In the genomic region with DNA sequence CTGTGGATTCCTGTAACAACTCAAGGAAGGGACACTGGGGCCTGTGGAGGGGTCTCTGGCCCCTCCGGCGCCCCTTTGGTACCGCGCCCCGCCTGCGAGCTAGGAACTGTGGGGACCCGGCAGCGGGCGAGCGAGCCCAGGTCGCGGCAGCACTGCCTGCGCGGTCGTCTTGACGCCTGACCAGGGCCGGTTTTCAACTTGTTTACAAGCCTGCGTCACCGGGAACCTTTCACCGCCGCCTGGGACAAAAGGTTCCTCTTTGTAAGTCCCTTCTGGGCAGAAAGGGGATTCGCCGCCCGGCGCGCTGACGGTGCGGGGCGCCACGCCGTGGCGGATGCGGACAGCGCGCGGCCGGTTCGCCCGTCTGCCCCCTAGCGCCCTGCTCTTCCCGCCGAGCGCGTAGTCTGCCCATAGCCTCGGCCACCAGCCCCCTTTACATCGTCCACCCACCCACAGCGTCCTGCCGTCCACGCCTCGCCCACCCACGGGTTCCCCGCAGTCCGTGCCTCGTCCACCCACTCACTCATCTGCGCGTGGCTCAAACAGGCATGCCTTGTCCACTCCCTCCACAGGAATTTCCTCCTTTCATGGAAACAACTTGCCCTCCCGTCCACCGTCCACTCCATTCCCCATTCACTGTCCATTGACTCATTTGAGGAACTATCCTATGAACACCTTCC, we compare ENCODE assay signal across 8 cellular contexts. TPM values are rescaled to one million over a fixed set of nuclear protein-coding genes. Genes with fewer than 3 reads are reported as not detected.
A peak's percentile ranks its signal among the peaks of the same experiment; 100 is the strongest.
DNase-seq lines count a peak whose midpoint lies in the region; ATAC-seq and TF ChIP-seq lines count a peak whose summit lies in the region.

No MANE protein-coding gene starts in this region.

- H3K27me3 Mint-ChIP-seq in stimulated activated naive B cell treated with anti-CD40 and anti-IgM and Interleukin-4, amounts not matched to agents 10 μg/mL and 1 μg/mL and 100 μg/mL, for 72 hours, result peaks cover 61 to 63% of the 10 kb centered on the region in 2 donors

- H3K4me1 Mint-ChIP-seq in stimulated activated naive B cell treated with anti-CD40 and anti-IgM and Interleukin-4, amounts not matched to agents 10 μg/mL and 1 μg/mL and 100 μg/mL, for 72 hours, result peaks cover 10 to 18% of the 10 kb centered on the region in 2 donors

- DNase-seq in GF-D8 (lab: John Stamatoyannopoulos, UW) (peak; percentile 9), NCI-H226 (peak; percentile 54), esophagus squamous epithelium (lab: John Stamatoyannopoulos, UW) (peak; percentile 32), mucosa of gallbladder (ENCODE audit: low spot score) (peak; percentile 92)
- peak; percentile 66 for DNase-seq in activated CD8-positive, alpha-beta memory T cell treated with anti-CD3 and anti-CD28 coated beads for 24 hours
- DNase-seq in stimulated activated naive B cell treated with anti-CD40 and anti-IgM and Interleukin-4, amounts not matched to agents 10 μg/mL and 1 μg/mL and 100 μg/mL, for 72 hours, result peak; percentile 75

- H3K27ac Mint-ChIP-seq in stimulated activated naive B cell treated with anti-CD40 and anti-IgM and Interleukin-4, amounts not matched to agents 10 μg/mL and 1 μg/mL and 100 μg/mL, for 72 hours, result peak overlapping the region; percentile 74

- peak; percentile 69 for ATAC-seq in HG02798 (IDR thresholded peaks at IDR 0.05; ENCODE audit: poor library complexity, unreplicated experiment)
- ATAC-seq in stimulated activated naive B cell treated with anti-CD40 and anti-IgM and Interleukin-4, amounts not matched to agents 10 μg/mL and 1 μg/mL and 100 μg/mL, for 72 hours (replicated peaks), result peak; percentile 95 to 97
- no peak for ATAC-seq in GM21737 (IDR thresholded peaks at IDR 0.05; ENCODE audit: unreplicated experiment)

- peaks cover 3 to 16% (median 10%) of the 10 kb centered on the region in 3 donors for H3K4me1 ChIP-seq in esophagus squamous epithelium

- H3K27me3 ChIP-seq in esophagus squamous epithelium, result peaks cover 0 to 33% (median 0%) of the 10 kb centered on the region in 4 donors

- H3K4me3 ChIP-seq in esophagus squamous epithelium, result peak overlapping the region; percentile 22 to 64 (median 46)

- peak in 2 of 4 donors; percentile 41 to 64 for TF ChIP-seq POLR2A in esophagus squamous epithelium (IDR thresholded peaks at IDR 0.05)

- intact Hi-C loops in esophagus squamous epithelium (cut with DNase I), result no loop called here

- peak; percentile 89 to 98 (median 92) for TF ChIP-seq CTCF in esophagus squamous epithelium (IDR thresholded peaks at IDR 0.05)

- H3K36me3 ChIP-seq in esophagus squamous epithelium, result no peaks in the 10 kb centered on the region

- H3K27ac ChIP-seq in esophagus squamous epithelium, result peak overlapping the region; percentile 64 to 86 (median 76)

- 1 to 7% methylated on average over 21 to 28 of the region's 58 CpGs for WGBS in esophagus squamous epithelium, 2 donors

- peak overlapping the region; percentile 56 to 66 for H3K4me3 Mint-ChIP-seq in stimulated activated naive B cell treated with anti-CD40 and anti-IgM and Interleukin-4, amounts not matched to agents 10 μg/mL and 1 μg/mL and 100 μg/mL, for 72 hours

- no peaks in the 10 kb centered on the region for H3K9me3 Mint-ChIP-seq in stimulated activated naive B cell treated with anti-CD40 and anti-IgM and Interleukin-4, amounts not matched to agents 10 μg/mL and 1 μg/mL and 100 μg/mL, for 72 hours

- H3K36me3 Mint-ChIP-seq in stimulated activated naive B cell treated with anti-CD40 and anti-IgM and Interleukin-4, amounts not matched to agents 10 μg/mL and 1 μg/mL and 100 μg/mL, for 72 hours, result no peaks in the 10 kb centered on the region

- H3K9me3 ChIP-seq in esophagus squamous epithelium, result no peaks in the 10 kb centered on the region

RNA-seq across cellular contexts. Expression of gene CFAP100, which starts 5.5 kb away (rescaled TPM):
- total RNA-seq in esophagus squamous epithelium, result not detected
- total RNA-seq in mucosa of gallbladder, result 0.40 TPM

RNA-seq across cellular contexts. Expression of gene KLF15, which starts 32.0 kb away (rescaled TPM):
- total RNA-seq in esophagus squamous epithelium, result 10 to 100 TPM in 2 of 4 donors, 1 to 10 TPM in 2; 1.8 to 43.1 (median 7.7) TPM
- total RNA-seq in mucosa of gallbladder, result 28.1 TPM

Comparison
In these comparisons a context has a peak if more than half of its experiments do, and no peak if none do; other contexts are left out.
1. DNase-seq: peak in every context shown above with its lines; median percentile 92 in mucosa of gallbladder; 75 in stimulated activated naive B cell treated with anti-CD40 and anti-IgM and Interleukin-4, amounts not matched to agents 10 μg/mL and 1 μg/mL and 100 μg/mL, for 72 hours; 66 in activated CD8-positive, alpha-beta memory T cell treated with anti-CD3 and anti-CD28 coated beads for 24 hours; 54 in NCI-H226; 32 in esophagus squamous epithelium; 9 in GF-D8.